8 cellular contexts compared by ENCODE assay signal in the genomic region with DNA sequence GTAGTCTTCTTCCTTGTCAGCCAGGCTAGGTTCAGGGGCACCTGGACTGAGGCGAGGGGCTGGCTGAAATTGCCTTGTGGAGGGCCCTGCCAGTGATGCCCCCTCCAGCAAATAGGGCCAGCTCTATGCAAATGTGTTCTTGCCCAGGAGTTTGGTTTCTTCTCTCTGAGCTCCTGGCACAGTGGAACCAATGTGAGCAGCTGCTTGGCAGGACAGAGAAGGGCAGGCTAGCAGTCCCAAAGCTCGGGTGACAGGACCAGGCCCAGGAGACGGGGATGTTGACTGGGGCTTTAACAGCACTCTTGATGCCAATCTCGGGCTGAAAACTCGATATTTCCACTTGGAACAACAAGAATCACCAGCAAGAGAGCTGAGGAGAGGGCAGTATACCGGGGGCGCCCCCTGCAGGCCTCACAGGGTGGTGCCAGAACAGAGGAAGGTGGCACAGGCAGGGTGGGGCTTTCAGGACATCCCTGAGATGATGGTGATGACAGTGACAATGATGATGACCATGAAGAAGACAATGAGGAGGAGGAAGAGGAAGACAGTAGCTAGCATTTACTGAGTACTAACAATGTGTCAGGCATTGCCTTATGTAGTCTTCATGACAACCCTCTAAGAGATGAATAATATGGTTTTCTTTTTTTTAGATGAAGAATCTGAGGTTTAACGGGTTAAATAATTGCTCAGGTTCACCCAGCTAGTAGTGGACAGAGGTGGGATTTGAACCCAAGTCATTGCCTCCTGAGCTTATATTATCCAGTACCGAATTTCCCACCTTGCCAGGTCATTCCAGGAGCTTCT. TPM values are rescaled to one million over a fixed set of nuclear protein-coding genes. Genes with fewer than 3 reads are reported as not detected.
DNase-seq lines count a peak whose midpoint lies in the region; ATAC-seq and TF ChIP-seq lines count a peak whose summit lies in the region.

No MANE protein-coding gene starts in this region.

- H3K27ac ChIP-seq in DOHH2 (ENCODE audit: low read depth, low read length), result no peak overlapping the region

- H3K9me2 ChIP-seq in DOHH2 (replicated peaks; ENCODE audit: control insufficient read depth, low read length), result no peaks in the 10 kb centered on the region

- H3K4me1 Mint-ChIP-seq in activated CD8-positive, alpha-beta T cell treated with anti-CD3 and anti-CD28 coated beads, Interleukin-2, amount 10 ng/mL, durations not matched to agents 7 days and 5 days (ENCODE audit: low read depth), result peaks cover 5% of the 10 kb centered on the region

- no peaks in the 10 kb centered on the region for H3K79me2 ChIP-seq in DOHH2 (ENCODE audit: control insufficient read depth, low read length)

- H3K27ac Mint-ChIP-seq in activated CD8-positive, alpha-beta T cell treated with anti-CD3 and anti-CD28 coated beads, Interleukin-2, amount 10 ng/mL, durations not matched to agents 7 days and 5 days, result no peak overlapping the region

- H3F3A ChIP-seq in DOHH2 (ENCODE audit: control insufficient read depth, insufficient read depth), result 0 out of 2 replicates have a peak, but pooled peaks cover 6% of the 10 kb centered on the region

- CTCF ChIA-PET in activated CD8-positive, alpha-beta T cell treated with anti-CD3 and anti-CD28 coated beads, Interleukin-2, amount 10 ng/mL, durations not matched to agents 7 days and 5 days (lab: Charles Lee), result interaction anchor here (0.6 to 27.5 kb wide), 52 partner anchors 8 to 301 kb away, joined by 3 to 617 read pairs (median 4); a partner anchor contains a TSS

- H3K27me3 ChIP-seq in DOHH2 (ENCODE audit: control insufficient read depth, low read length) (peaks cover 21% of the 10 kb centered on the region), H7 (ENCODE audit: control insufficient read depth, insufficient read depth, low read length) (peaks cover 45% of the 10 kb centered on the region)

- DNase-seq in H7 (peak; percentile 90), NCI-H187 treated with DMSO at 0.1 percent for 48 hours (lab: John Stamatoyannopoulos, UW) (peak; percentile 17), erythroblast (lab: John Stamatoyannopoulos, UW) (peak; percentile 57 to 66), occipital lobe (lab: John Stamatoyannopoulos, UW) (peak; percentile 34), T1000 (lab: John Stamatoyannopoulos, UW) (no peak)
- DNase-seq in activated CD8-positive, alpha-beta T cell treated with anti-CD3 and anti-CD28 coated beads, Interleukin-2, amount 10 ng/mL, durations not matched to agents 7 days and 5 days, result peak; percentile 78

- no peak for TF ChIP-seq POLR2A in erythroblast (IDR thresholded peaks at IDR 0.05; ENCODE audit: low read length)

- no peaks in the 10 kb centered on the region for H3K36me3 ChIP-seq in DOHH2 (ENCODE audit: control insufficient read depth, low read length)
- H3K36me3 ChIP-seq in H7 (replicated peaks; ENCODE audit: control insufficient read depth, insufficient read depth, low read length), result no peaks in the 10 kb centered on the region

- H3K36me3 Mint-ChIP-seq in activated CD8-positive, alpha-beta T cell treated with anti-CD3 and anti-CD28 coated beads, Interleukin-2, amount 10 ng/mL, durations not matched to agents 7 days and 5 days (ENCODE audit: low read depth), result no peaks in the 10 kb centered on the region

- peak; percentile 99 for TF ChIP-seq CTCF in DOHH2 (IDR thresholded peaks at IDR 0.05; ENCODE audit: low read depth, low read length, poor library complexity, severe bottlenecking)

- POLR2A ChIA-PET in activated CD8-positive, alpha-beta T cell treated with anti-CD3 and anti-CD28 coated beads, Interleukin-2, amount 10 ng/mL, durations not matched to agents 7 days and 5 days (lab: Charles Lee), result interaction anchor here (0.6 to 1.1 kb wide), 3 partner anchors 20 to 58 kb away, joined by 3 to 4 read pairs (median 3); a partner anchor contains a TSS

- H3K9me3 Mint-ChIP-seq in activated CD8-positive, alpha-beta T cell treated with anti-CD3 and anti-CD28 coated beads, Interleukin-2, amount 10 ng/mL, durations not matched to agents 7 days and 5 days (ENCODE audit: insufficient read depth), result no peaks in the 10 kb centered on the region

- H3K4me1 ChIP-seq in DOHH2 (ENCODE audit: control insufficient read depth, low read length), result 0 out of 2 replicates have a peak, but pooled peaks cover 5% of the 10 kb centered on the region

- H4K20me1 ChIP-seq in DOHH2 (ENCODE audit: control insufficient read depth, insufficient read depth, low read depth, low read length), result no peaks in the 10 kb centered on the region

- no peak overlapping the region for H3K4me3 Mint-ChIP-seq in activated CD8-positive, alpha-beta T cell treated with anti-CD3 and anti-CD28 coated beads, Interleukin-2, amount 10 ng/mL, durations not matched to agents 7 days and 5 days

- ATAC-seq in activated CD8-positive, alpha-beta T cell treated with anti-CD3 and anti-CD28 coated beads, Interleukin-2, amount 10 ng/mL, durations not matched to agents 7 days and 5 days, result peak; percentile 93
- no peak for ATAC-seq in GM21737 (IDR thresholded peaks at IDR 0.05; ENCODE audit: unreplicated experiment)

- H3K27me3 Mint-ChIP-seq in activated CD8-positive, alpha-beta T cell treated with anti-CD3 and anti-CD28 coated beads, Interleukin-2, amount 10 ng/mL, durations not matched to agents 7 days and 5 days (ENCODE audit: low read depth), result peaks cover 49% of the 10 kb centered on the region

- no peaks in the 10 kb centered on the region for H3K9me3 ChIP-seq in DOHH2 (ENCODE audit: control insufficient read depth, insufficient read depth, low read length)

- H3K4me2 ChIP-seq in DOHH2 (ENCODE audit: low read length), result no peak overlapping the region

- no peak overlapping the region for H3K4me3 ChIP-seq in DOHH2 (ENCODE audit: low read length)
- no peak overlapping the region for H3K4me3 ChIP-seq in H7 (ENCODE audit: insufficient read depth, low read depth, low read length)

RNA-seq across cellular contexts. Expression of a gene that starts 2.7 kb away (rescaled TPM):
- 0.07 TPM in 1 of 2 replicates, not detected in the other for total RNA-seq in H7 (2014; rRNA removed; shearing (Covaris generic))
- not detected for total RNA-seq in activated CD8-positive, alpha-beta T cell treated with anti-CD3 and anti-CD28 coated beads, Interleukin-2, amount 10 ng/mL, durations not matched to agents 7 days and 5 days
- total RNA-seq in occipital lobe, result 14.7 TPM

RNA-seq across cellular contexts. Expression of a gene that starts 8.6 kb away (rescaled TPM):
- total RNA-seq in H7 (2014; rRNA removed; shearing (Covaris generic)), result 0.07 TPM in 1 of 2 replicates, not detected in the other
- total RNA-seq in activated CD8-positive, alpha-beta T cell treated with anti-CD3 and anti-CD28 coated beads, Interleukin-2, amount 10 ng/mL, durations not matched to agents 7 days and 5 days, result not detected
- 1.6 TPM for total RNA-seq in occipital lobe

RNA-seq across cellular contexts. Expression of a gene that starts 19.8 kb away (rescaled TPM):
- total RNA-seq in H7 (2014; rRNA removed; shearing (Covaris generic)), result 89.5 and 92.6 TPM in 2 replicates
- total RNA-seq in activated CD8-positive, alpha-beta T cell treated with anti-CD3 and anti-CD28 coated beads, Interleukin-2, amount 10 ng/mL, durations not matched to agents 7 days and 5 days, result 10 to 100 TPM; 41.7 to 44.4 TPM
- total RNA-seq in occipital lobe, result 49.8 TPM

RNA-seq across cellular contexts. Expression of a gene that starts 37.0 kb away (rescaled TPM):
- 14.5 and 25.0 TPM in 2 replicates for total RNA-seq in H7 (2014; rRNA removed; shearing (Covaris generic))
- total RNA-seq in activated CD8-positive, alpha-beta T cell treated with anti-CD3 and anti-CD28 coated beads, Interleukin-2, amount 10 ng/mL, durations not matched to agents 7 days and 5 days, result not detected
- 47.1 TPM for total RNA-seq in occipital lobe

RNA-seq across cellular contexts. Expression of a gene that starts 46.8 kb away (rescaled TPM):
- total RNA-seq in H7 (2014; rRNA removed; shearing (Covaris generic)), result 2.6 and 3.0 TPM in 2 replicates
- total RNA-seq in activated CD8-positive, alpha-beta T cell treated with anti-CD3 and anti-CD28 coated beads, Interleukin-2, amount 10 ng/mL, durations not matched to agents 7 days and 5 days, result 1 to 10 TPM; 4.2 to 4.5 TPM
- 9.5 TPM for total RNA-seq in occipital lobe

Comparison
In these comparisons a context has a peak if more than half of its experiments do, and no peak if none do; other contexts are left out.
1. RNA of a gene that starts 2.7 kb away (total RNA-seq): 14.7 TPM in occipital lobe (single experiment); not detected in activated CD8-positive, alpha-beta T cell treated with anti-CD3 and anti-CD28 coated beads, Interleukin-2, amount 10 ng/mL, durations not matched to agents 7 days and 5 days and 0.07 TPM in H7; every median in the first group is over 10 times any median in the second.